Comparison of ENCODE assay signal across 23 cellular contexts in genomic region chr2:236933351-236933750, GRCh38.
"Had no signal": no experiment of that assay in that cellular context is flagged by ENCODE, and none has a peak within 500 bp of the region (broad histone marks: within the 10 kb centered on the region; RNA-seq: fewer than 3 reads in every experiment).

No MANE protein-coding gene starts in this region.

- H3K4me1 Mint-ChIP-seq: stimulated activated naive B cell treated with anti-CD40 and anti-IgM and Interleukin-4, amounts not matched to agents 10 μg/mL and 1 μg/mL and 100 μg/mL, for 72 hours had no signal

- H3K4me1 ChIP-seq: lower lobe of right lung, prostate gland, right atrium auricular region, tibial nerve, uterus had no signal

- FAIRE-seq: colon, islet of Langerhans had no signal

- ATAC-seq: esophagus mucosa; gastrocnemius medialis; left colon; left ventricle myocardium superior; lower lobe of right lung; natural killer cell treated with Interleukin-12 subunit alpha and Interleukin-12 subunit beta and Interleukin-15 and Interleukin-18, amount 100 ng/mL, for 72 hours; sciatic nerve; stimulated activated naive B cell treated with anti-CD40 and anti-IgM and Interleukin-4, amounts not matched to agents 10 μg/mL and 1 μg/mL and 100 μg/mL, for 72 hours; upper lobe of right lung had no signal

- H3K36me3 Mint-ChIP-seq: naive B cell; natural killer cell treated with Interleukin-12 subunit alpha and Interleukin-12 subunit beta and Interleukin-15 and Interleukin-18, amount 100 ng/mL, for 72 hours; stimulated activated naive B cell treated with anti-CD40 and anti-IgM and Interleukin-4, amounts not matched to agents 10 μg/mL and 1 μg/mL and 100 μg/mL, for 72 hours had no signal

- DNase-seq: effector CD8-positive, alpha-beta T cell; endodermal cell; gastrocnemius medialis; left colon; left ventricle myocardium superior; lower lobe of right lung; naive B cell; nucleus accumbens; stimulated activated CD4-positive, alpha-beta T cell treated with anti-CD3 and anti-CD28 coated beads, Interleukin-4, amount 100 ng/mL, for 4 hours; stimulated activated naive B cell treated with anti-CD40 and anti-IgM and Interleukin-4, amounts not matched to agents 10 μg/mL and 1 μg/mL and 100 μg/mL, for 72 hours; upper lobe of right lung; uterus had no signal

- H3K4me3 Mint-ChIP-seq: endodermal cell; naive B cell; natural killer cell treated with Interleukin-12 subunit alpha and Interleukin-12 subunit beta and Interleukin-15 and Interleukin-18, amount 100 ng/mL, for 72 hours; stimulated activated naive B cell treated with anti-CD40 and anti-IgM and Interleukin-4, amounts not matched to agents 10 μg/mL and 1 μg/mL and 100 μg/mL, for 72 hours; stimulated activated naive CD8-positive, alpha-beta T cell treated with anti-CD3 and anti-CD28 coated beads, Interleukin-15, Interleukin-2, amounts not matched to agents 100 ng/mL and 50 ng/mL, for 24 hours had no signal

- H3K4me3 ChIP-seq: gastrocnemius medialis, lower lobe of right lung, prostate gland, right atrium auricular region, thoracic aorta, tibial nerve, upper lobe of right lung, uterus had no signal

- H3K27me3 Mint-ChIP-seq: stimulated activated naive CD8-positive, alpha-beta T cell treated with anti-CD3 and anti-CD28 coated beads, Interleukin-15, Interleukin-2, amounts not matched to agents 100 ng/mL and 50 ng/mL, for 24 hours had no signal

- H3K9me3 ChIP-seq: gastrocnemius medialis, lower lobe of right lung, prostate gland, right atrium auricular region, thoracic aorta, tibial nerve, upper lobe of right lung, uterus had no signal

- H3K36me3 ChIP-seq: gastrocnemius medialis, lower lobe of right lung, prostate gland, right atrium auricular region, thoracic aorta, tibial nerve, upper lobe of right lung, uterus had no signal

- H3K9me3 Mint-ChIP-seq: endodermal cell; natural killer cell treated with Interleukin-12 subunit alpha and Interleukin-12 subunit beta and Interleukin-15 and Interleukin-18, amount 100 ng/mL, for 72 hours; stimulated activated naive B cell treated with anti-CD40 and anti-IgM and Interleukin-4, amounts not matched to agents 10 μg/mL and 1 μg/mL and 100 μg/mL, for 72 hours; stimulated activated naive CD8-positive, alpha-beta T cell treated with anti-CD3 and anti-CD28 coated beads, Interleukin-15, Interleukin-2, amounts not matched to agents 100 ng/mL and 50 ng/mL, for 24 hours had no signal

- H3K27ac ChIP-seq: epithelial cell of prostate, gastrocnemius medialis, lower lobe of right lung, prostate gland, right atrium auricular region, thoracic aorta, tibial nerve, upper lobe of right lung, uterus had no signal

- H3K27ac Mint-ChIP-seq: endodermal cell; natural killer cell treated with Interleukin-12 subunit alpha and Interleukin-12 subunit beta and Interleukin-15 and Interleukin-18, amount 100 ng/mL, for 72 hours; stimulated activated naive B cell treated with anti-CD40 and anti-IgM and Interleukin-4, amounts not matched to agents 10 μg/mL and 1 μg/mL and 100 μg/mL, for 72 hours; stimulated activated naive CD8-positive, alpha-beta T cell treated with anti-CD3 and anti-CD28 coated beads, Interleukin-15, Interleukin-2, amounts not matched to agents 100 ng/mL and 50 ng/mL, for 24 hours had no signal

- H3K27me3 ChIP-seq: gastrocnemius medialis, right atrium auricular region, tibial nerve, uterus had no signal
